Comparison of ENCODE assay signal across 1 cellular context in the genomic region with DNA sequence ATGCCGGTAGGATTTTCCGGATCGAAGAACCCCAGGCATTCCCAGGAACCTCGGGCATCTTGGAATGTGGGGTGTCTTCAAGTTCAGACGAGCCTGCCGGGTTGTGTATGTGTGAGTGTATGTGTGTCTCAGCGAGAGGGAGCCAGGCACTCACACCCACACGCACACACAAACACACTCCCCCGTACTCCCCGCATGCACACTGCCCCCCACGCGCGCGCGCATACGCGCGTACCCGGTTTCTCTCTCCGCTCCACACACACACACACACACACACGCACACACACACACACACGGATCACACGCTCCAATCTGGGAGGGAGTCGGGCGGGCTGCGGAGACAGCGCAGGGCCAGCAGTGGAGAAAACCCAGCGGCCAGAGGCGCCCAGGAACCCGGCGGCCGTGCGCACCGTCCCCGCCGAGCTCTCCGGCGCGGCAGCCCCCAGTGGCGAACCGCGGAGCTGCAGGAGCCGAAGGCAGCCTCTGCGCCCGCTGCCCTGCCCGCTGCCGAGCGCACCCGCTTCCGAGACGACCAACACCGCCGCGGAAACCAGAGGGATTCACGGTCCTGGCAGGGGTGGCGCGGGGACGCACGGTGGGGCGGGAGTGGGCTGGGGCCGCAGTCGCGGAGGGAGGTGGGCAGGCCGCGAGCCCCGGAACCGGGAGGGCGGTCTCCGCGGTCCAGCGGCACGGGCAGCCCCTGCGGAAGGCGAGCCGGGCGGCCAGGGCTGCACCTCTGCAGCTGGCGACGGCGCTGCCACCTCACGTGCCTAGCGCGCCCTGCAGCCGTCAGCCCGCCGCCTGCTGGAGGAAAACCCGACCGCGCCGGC.
TF ChIP-seq lines count a peak whose summit lies in the region.

A gene (minus strand): TSS at position 125 of the 830 bp plus-strand sequence.

TF ChIP-seq in H1, 55 proteins besides CTCF, POLR2A, EP300 and RAD21 (continued from another document):
- TF ChIP-seq YY1 (IDR thresholded peaks at IDR 0.05; ENCODE audit: low read depth, low read length), result no peak
- TF ChIP-seq TCF12 (IDR thresholded peaks at IDR 0.05; ENCODE audit: low read depth, low read length), result 0 out of 2 replicates have a peak, but pooled peaks have one; percentile 64
- TF ChIP-seq SP2 (IDR thresholded peaks at IDR 0.05; ENCODE audit: low read length), result no peak
- no peak for TF ChIP-seq SUZ12 (IDR thresholded peaks at IDR 0.05; ENCODE audit: low read length)
- no peak for TF ChIP-seq BCL11A (IDR thresholded peaks at IDR 0.05; ENCODE audit: low read depth in 2 of 2, low read length in 2 of 2)
- TF ChIP-seq, protein P1, sequence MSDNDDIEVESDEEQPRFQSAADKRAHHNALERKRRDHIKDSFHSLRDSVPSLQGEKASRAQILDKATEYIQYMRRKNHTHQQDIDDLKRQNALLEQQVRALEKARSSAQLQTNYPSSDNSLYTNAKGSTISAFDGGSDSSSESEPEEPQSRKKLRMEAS (IDR thresholded peaks at IDR 0.05), result peak; percentile 97
- no peak for TF ChIP-seq RXRA (IDR thresholded peaks at IDR 0.05; ENCODE audit: insufficient read depth, low read depth, low read length)
- TF ChIP-seq NRF1 (IDR thresholded peaks at IDR 0.05; ENCODE audit: low read depth, low read length), result no peak
- TF ChIP-seq, protein P2, sequence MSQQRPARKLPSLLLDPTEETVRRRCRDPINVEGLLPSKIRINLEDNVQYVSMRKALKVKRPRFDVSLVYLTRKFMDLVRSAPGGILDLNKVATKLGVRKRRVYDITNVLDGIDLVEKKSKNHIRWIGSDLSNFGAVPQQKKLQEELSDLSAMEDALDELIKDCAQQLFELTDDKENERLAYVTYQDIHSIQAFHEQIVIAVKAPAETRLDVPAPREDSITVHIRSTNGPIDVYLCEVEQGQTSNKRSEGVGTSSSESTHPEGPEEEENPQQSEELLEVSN (IDR thresholded peaks at IDR 0.05), result peak; percentile 92
- no peak; the same call in 1 of the 2 replicates for TF ChIP-seq TBP (IDR thresholded peaks at IDR 0.05; ENCODE audit: low read depth, low read length)
- TF ChIP-seq KDM4A (IDR thresholded peaks at IDR 0.05; ENCODE audit: low read depth, low read length, severe bottlenecking), result peak; percentile 75
- peak; percentile 48 for TF ChIP-seq RNF2 (IDR thresholded peaks at IDR 0.05; ENCODE audit: borderline replicate concordance, low read depth, low read length, missing control alignments, poor library complexity, severe bottlenecking)
- peak; percentile 70 for TF ChIP-seq ASH2L (IDR thresholded peaks at IDR 0.05; ENCODE audit: low read length)
- no peak for TF ChIP-seq SRF (IDR thresholded peaks at IDR 0.05; ENCODE audit: low read depth, low read length)
- TF ChIP-seq KDM5A (IDR thresholded peaks at IDR 0.05; ENCODE audit: low read length), result no peak
- TF ChIP-seq, protein P3, sequence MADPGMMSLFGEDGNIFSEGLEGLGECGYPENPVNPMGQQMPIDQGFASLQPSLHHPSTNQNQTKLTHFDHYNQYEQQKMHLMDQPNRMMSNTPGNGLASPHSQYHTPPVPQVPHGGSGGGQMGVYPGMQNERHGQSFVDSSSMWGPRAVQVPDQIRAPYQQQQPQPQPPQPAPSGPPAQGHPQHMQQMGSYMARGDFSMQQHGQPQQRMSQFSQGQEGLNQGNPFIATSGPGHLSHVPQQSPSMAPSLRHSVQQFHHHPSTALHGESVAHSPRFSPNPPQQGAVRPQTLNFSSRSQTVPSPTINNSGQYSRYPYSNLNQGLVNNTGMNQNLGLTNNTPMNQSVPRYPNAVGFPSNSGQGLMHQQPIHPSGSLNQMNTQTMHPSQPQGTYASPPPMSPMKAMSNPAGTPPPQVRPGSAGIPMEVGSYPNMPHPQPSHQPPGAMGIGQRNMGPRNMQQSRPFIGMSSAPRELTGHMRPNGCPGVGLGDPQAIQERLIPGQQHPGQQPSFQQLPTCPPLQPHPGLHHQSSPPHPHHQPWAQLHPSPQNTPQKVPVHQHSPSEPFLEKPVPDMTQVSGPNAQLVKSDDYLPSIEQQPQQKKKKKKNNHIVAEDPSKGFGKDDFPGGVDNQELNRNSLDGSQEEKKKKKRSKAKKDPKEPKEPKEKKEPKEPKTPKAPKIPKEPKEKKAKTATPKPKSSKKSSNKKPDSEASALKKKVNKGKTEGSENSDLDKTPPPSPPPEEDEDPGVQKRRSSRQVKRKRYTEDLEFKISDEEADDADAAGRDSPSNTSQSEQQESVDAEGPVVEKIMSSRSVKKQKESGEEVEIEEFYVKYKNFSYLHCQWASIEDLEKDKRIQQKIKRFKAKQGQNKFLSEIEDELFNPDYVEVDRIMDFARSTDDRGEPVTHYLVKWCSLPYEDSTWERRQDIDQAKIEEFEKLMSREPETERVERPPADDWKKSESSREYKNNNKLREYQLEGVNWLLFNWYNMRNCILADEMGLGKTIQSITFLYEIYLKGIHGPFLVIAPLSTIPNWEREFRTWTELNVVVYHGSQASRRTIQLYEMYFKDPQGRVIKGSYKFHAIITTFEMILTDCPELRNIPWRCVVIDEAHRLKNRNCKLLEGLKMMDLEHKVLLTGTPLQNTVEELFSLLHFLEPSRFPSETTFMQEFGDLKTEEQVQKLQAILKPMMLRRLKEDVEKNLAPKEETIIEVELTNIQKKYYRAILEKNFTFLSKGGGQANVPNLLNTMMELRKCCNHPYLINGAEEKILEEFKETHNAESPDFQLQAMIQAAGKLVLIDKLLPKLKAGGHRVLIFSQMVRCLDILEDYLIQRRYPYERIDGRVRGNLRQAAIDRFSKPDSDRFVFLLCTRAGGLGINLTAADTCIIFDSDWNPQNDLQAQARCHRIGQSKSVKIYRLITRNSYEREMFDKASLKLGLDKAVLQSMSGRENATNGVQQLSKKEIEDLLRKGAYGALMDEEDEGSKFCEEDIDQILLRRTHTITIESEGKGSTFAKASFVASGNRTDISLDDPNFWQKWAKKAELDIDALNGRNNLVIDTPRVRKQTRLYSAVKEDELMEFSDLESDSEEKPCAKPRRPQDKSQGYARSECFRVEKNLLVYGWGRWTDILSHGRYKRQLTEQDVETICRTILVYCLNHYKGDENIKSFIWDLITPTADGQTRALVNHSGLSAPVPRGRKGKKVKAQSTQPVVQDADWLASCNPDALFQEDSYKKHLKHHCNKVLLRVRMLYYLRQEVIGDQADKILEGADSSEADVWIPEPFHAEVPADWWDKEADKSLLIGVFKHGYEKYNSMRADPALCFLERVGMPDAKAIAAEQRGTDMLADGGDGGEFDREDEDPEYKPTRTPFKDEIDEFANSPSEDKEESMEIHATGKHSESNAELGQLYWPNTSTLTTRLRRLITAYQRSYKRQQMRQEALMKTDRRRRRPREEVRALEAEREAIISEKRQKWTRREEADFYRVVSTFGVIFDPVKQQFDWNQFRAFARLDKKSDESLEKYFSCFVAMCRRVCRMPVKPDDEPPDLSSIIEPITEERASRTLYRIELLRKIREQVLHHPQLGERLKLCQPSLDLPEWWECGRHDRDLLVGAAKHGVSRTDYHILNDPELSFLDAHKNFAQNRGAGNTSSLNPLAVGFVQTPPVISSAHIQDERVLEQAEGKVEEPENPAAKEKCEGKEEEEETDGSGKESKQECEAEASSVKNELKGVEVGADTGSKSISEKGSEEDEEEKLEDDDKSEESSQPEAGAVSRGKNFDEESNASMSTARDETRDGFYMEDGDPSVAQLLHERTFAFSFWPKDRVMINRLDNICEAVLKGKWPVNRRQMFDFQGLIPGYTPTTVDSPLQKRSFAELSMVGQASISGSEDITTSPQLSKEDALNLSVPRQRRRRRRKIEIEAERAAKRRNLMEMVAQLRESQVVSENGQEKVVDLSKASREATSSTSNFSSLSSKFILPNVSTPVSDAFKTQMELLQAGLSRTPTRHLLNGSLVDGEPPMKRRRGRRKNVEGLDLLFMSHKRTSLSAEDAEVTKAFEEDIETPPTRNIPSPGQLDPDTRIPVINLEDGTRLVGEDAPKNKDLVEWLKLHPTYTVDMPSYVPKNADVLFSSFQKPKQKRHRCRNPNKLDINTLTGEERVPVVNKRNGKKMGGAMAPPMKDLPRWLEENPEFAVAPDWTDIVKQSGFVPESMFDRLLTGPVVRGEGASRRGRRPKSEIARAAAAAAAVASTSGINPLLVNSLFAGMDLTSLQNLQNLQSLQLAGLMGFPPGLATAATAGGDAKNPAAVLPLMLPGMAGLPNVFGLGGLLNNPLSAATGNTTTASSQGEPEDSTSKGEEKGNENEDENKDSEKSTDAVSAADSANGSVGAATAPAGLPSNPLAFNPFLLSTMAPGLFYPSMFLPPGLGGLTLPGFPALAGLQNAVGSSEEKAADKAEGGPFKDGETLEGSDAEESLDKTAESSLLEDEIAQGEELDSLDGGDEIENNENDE (IDR thresholded peaks at IDR 0.05; ENCODE audit: insufficient replicate concordance, low read length), result no peak
- TF ChIP-seq, protein P4, sequence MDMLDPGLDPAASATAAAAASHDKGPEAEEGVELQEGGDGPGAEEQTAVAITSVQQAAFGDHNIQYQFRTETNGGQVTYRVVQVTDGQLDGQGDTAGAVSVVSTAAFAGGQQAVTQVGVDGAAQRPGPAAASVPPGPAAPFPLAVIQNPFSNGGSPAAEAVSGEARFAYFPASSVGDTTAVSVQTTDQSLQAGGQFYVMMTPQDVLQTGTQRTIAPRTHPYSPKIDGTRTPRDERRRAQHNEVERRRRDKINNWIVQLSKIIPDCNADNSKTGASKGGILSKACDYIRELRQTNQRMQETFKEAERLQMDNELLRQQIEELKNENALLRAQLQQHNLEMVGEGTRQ (IDR thresholded peaks at IDR 0.05; ENCODE audit: low read length), result 0 out of 2 replicates have a peak, but pooled peaks have one; percentile 53
- peak; percentile 38; the same call in 1 of the 2 replicates for TF ChIP-seq CREB1 (IDR thresholded peaks at IDR 0.05)
- 0 out of 4 replicates have a peak, but pooled peaks of 1 of the 2 experiments have one; percentile 76 for TF ChIP-seq HDAC2 (IDR thresholded peaks at IDR 0.05; ENCODE audit: borderline replicate concordance in 1 of 2, low read depth in 2 of 2, low read length in 2 of 2)
- TF ChIP-seq EGR1 (IDR thresholded peaks at IDR 0.05; ENCODE audit: borderline replicate concordance, low read depth, low read length), result no peak
- TF ChIP-seq CBX5 (IDR thresholded peaks at IDR 0.05; ENCODE audit: low read depth, low read length), result no peak
- peak; percentile 52; the same call in 1 of the 2 replicates for TF ChIP-seq POLR2AphosphoS5 (IDR thresholded peaks at IDR 0.05; ENCODE audit: low read depth, low read length)
